14 cellular contexts compared by ENCODE assay signal in genomic region chr10:113100299-113100680, GRCh38.
DNase-seq lines count a peak whose midpoint lies in the region; ATAC-seq and TF ChIP-seq lines count a peak whose summit lies in the region.
"Had no signal": no experiment of that assay in that cellular context is flagged by ENCODE, and none has a peak within 500 bp of the region (broad histone marks: within the 10 kb centered on the region; RNA-seq: fewer than 3 reads in every experiment).

No MANE protein-coding gene starts in this region.

- H3K4me1 ChIP-seq in Caco-2 = peaks cover 11% of the 10 kb centered on the region
- H3K4me1 ChIP-seq in RWPE2 (ENCODE audit: insufficient read depth, poor library complexity, severe bottlenecking) = peaks cover 29% of the 10 kb centered on the region
- H3K4me1 ChIP-seq in hepatocyte (ENCODE audit: insufficient read depth) = peaks cover 33% of the 10 kb centered on the region
- H3K4me1 ChIP-seq in subcutaneous abdominal adipose tissue (ENCODE audit: control insufficient read depth in 5 of 5, insufficient read depth in 5 of 5, low read length in 5 of 5) = peaks cover 17 to 60% (median 57%) of the 10 kb centered on the region in 5 donors
- peaks cover 4 to 55% of the 10 kb centered on the region in 2 donors for H3K4me1 ChIP-seq in left lung

- H3K4me3 ChIP-seq in Caco-2 (ENCODE audit: low read depth, low read length) = no peak overlapping the region
- no peak overlapping the region for H3K4me3 ChIP-seq in RWPE2 (ENCODE audit: severe bottlenecking)
- no peak overlapping the region for H3K4me3 ChIP-seq in hepatocyte
- no peak overlapping the region for H3K4me3 ChIP-seq in subcutaneous abdominal adipose tissue (ENCODE audit: low read depth in 1 of 5, low read length in 5 of 5)
- no peak overlapping the region for H3K4me3 ChIP-seq in left lung

- H3K27me3 ChIP-seq in Caco-2 (replicated peaks; ENCODE audit: control insufficient read depth, insufficient read depth, low read length) = no peaks in the 10 kb centered on the region
- H3K27me3 ChIP-seq in RWPE2 (ENCODE audit: insufficient read depth, poor library complexity, severe bottlenecking) = no peaks in the 10 kb centered on the region
- H3K27me3 ChIP-seq in hepatocyte = no peaks in the 10 kb centered on the region
- H3K27me3 ChIP-seq in subcutaneous abdominal adipose tissue (ENCODE audit: control insufficient read depth in 5 of 5, insufficient read depth in 4 of 5, low read length in 5 of 5) = no peaks in the 10 kb centered on the region
- no peaks in the 10 kb centered on the region for H3K27me3 ChIP-seq in left lung

- no peaks in the 10 kb centered on the region for H3K9me3 ChIP-seq in Caco-2
- no peaks in the 10 kb centered on the region for H3K9me3 ChIP-seq in RWPE2 (ENCODE audit: severe bottlenecking)
- no peaks in the 10 kb centered on the region for H3K9me3 ChIP-seq in hepatocyte (ENCODE audit: low read depth)
- no peaks in the 10 kb centered on the region for H3K9me3 ChIP-seq in subcutaneous abdominal adipose tissue (ENCODE audit: control insufficient read depth in 5 of 5, low read length in 5 of 5)
- H3K9me3 ChIP-seq in left lung = no peaks in the 10 kb centered on the region

- peak overlapping the region; percentile 34 for H3K4me2 ChIP-seq in hepatocyte

- WGBS in hepatocyte (ENCODE audit: low lambda C conversion rate, missing lambda C conversion rate) = 67% methylated on average over 7 of the region's 7 CpGs

- H3K9me3 Mint-ChIP-seq in Caco-2 (ENCODE audit: unreplicated experiment) = no peaks in the 10 kb centered on the region
- H3K9me3 Mint-ChIP-seq: H9 had no signal

- H3K79me2 ChIP-seq in hepatocyte = peaks cover 85% of the 10 kb centered on the region

- no TSS peak for BruUV-seq in Caco-2 (replicated peaks; lab: Mats Ljungman, UMichigan)

- TF ChIP-seq CTCF in Caco-2 (IDR thresholded peaks at IDR 0.05; ENCODE audit: insufficient read depth in 1 of 2, low read depth in 1 of 2, low read length in 1 of 2, severe bottlenecking in 1 of 2, unreplicated experiment in 1 of 2) (no peak), RWPE2 (IDR thresholded peaks at IDR 0.05; ENCODE audit: poor library complexity, severe bottlenecking) (no peak), hepatocyte (IDR thresholded peaks at IDR 0.05; ENCODE audit: poor library complexity) (no peak), left lung (IDR thresholded peaks at IDR 0.05) (no peak)

- H3K9ac ChIP-seq in subcutaneous abdominal adipose tissue (ENCODE audit: low read length in 5 of 5) = no peak overlapping the region

- H2AFZ ChIP-seq in hepatocyte = no peak overlapping the region

- CTCF ChIA-PET in Caco-2 (lab: Charles Lee) = no interaction called here

- POLR2A ChIA-PET in Caco-2 (lab: Charles Lee) = no interaction called here

- ATAC-seq in RWPE2 (ENCODE audit: low read depth) (no peak), left lung (no peak), GM21717 (IDR thresholded peaks at IDR 0.05; ENCODE audit: unreplicated experiment) (no peak)

- intact Hi-C loops in Caco-2 (cut with micrococcal nuclease; ENCODE audit: unreplicated experiment) (no loop called here), left lung (cut with DNase I) (no loop called here)

- peaks cover 11% of the 10 kb centered on the region for H4K20me1 ChIP-seq in hepatocyte (ENCODE audit: insufficient read depth, poor library complexity, severe bottlenecking)

- H3K4me1 Mint-ChIP-seq in Caco-2 (ENCODE audit: low read depth, unreplicated experiment) = peaks cover 26% of the 10 kb centered on the region
- H3K4me1 Mint-ChIP-seq: IgD-negative memory B cell had no signal

- peaks cover 78% of the 10 kb centered on the region for H3K36me3 Mint-ChIP-seq in Caco-2 (ENCODE audit: insufficient read depth, unreplicated experiment)

- H3K27me3 Mint-ChIP-seq in Caco-2 (ENCODE audit: insufficient read depth, unreplicated experiment) = no peaks in the 10 kb centered on the region

- DNase-seq in Caco-2 (no peak), RWPE2 (ENCODE audit: low spot score) (no peak), hepatocyte (ENCODE audit: low spot score) (no peak), left lung (no peak), GDM1 (lab: John Stamatoyannopoulos, UW) (no peak)
- DNase-seq: ACHN, GF-D8, MM.1S, NCI-H2081, OCI-M1 had no signal

- peaks cover 14% of the 10 kb centered on the region for H3K36me3 ChIP-seq in Caco-2 (ENCODE audit: control insufficient read depth, insufficient read depth, low read length)
- peaks cover 4% of the 10 kb centered on the region for H3K36me3 ChIP-seq in RWPE2 (ENCODE audit: low read depth)
- H3K36me3 ChIP-seq in hepatocyte (replicated peaks; ENCODE audit: insufficient read depth, low read depth) = no peaks in the 10 kb centered on the region
- H3K36me3 ChIP-seq in subcutaneous abdominal adipose tissue (ENCODE audit: control insufficient read depth in 5 of 5, insufficient read depth in 5 of 5, low read length in 5 of 5) = peaks cover 0 to 12% (median 0%) of the 10 kb centered on the region in 5 donors
- peaks cover 0 to 8% of the 10 kb centered on the region in 2 donors for H3K36me3 ChIP-seq in left lung

- H3K4me3 Mint-ChIP-seq in Caco-2 (ENCODE audit: unreplicated experiment) = no peak overlapping the region
- H3K4me3 Mint-ChIP-seq: H9, IgD-negative memory B cell had no signal

- H3K9me2 ChIP-seq in hepatocyte (replicated peaks; ENCODE audit: insufficient read depth) = no peaks in the 10 kb centered on the region

- H3K27ac ChIP-seq in RWPE2 (ENCODE audit: poor library complexity, severe bottlenecking) = peak overlapping the region; percentile 78
- peak overlapping the region; percentile 77 for H3K27ac ChIP-seq in hepatocyte
- peak overlapping the region; percentile 15 for H3K27ac ChIP-seq in subcutaneous abdominal adipose tissue (ENCODE audit: low read depth, low read length)
- H3K27ac ChIP-seq in left lung = no peak overlapping the region

- peak overlapping the region; percentile 82 for H3K27ac Mint-ChIP-seq in Caco-2 (ENCODE audit: unreplicated experiment)
- H3K27ac Mint-ChIP-seq: IgD-negative memory B cell had no signal

Comparison
In these comparisons a context has a peak if more than half of its experiments do, and no peak if none do; other contexts are left out.
1. H3K27ac ChIP-seq: peak in RWPE2 (single experiment), hepatocyte (single experiment) and subcutaneous abdominal adipose tissue (single experiment); none in left lung (0 of 2).